In the genomic region with DNA sequence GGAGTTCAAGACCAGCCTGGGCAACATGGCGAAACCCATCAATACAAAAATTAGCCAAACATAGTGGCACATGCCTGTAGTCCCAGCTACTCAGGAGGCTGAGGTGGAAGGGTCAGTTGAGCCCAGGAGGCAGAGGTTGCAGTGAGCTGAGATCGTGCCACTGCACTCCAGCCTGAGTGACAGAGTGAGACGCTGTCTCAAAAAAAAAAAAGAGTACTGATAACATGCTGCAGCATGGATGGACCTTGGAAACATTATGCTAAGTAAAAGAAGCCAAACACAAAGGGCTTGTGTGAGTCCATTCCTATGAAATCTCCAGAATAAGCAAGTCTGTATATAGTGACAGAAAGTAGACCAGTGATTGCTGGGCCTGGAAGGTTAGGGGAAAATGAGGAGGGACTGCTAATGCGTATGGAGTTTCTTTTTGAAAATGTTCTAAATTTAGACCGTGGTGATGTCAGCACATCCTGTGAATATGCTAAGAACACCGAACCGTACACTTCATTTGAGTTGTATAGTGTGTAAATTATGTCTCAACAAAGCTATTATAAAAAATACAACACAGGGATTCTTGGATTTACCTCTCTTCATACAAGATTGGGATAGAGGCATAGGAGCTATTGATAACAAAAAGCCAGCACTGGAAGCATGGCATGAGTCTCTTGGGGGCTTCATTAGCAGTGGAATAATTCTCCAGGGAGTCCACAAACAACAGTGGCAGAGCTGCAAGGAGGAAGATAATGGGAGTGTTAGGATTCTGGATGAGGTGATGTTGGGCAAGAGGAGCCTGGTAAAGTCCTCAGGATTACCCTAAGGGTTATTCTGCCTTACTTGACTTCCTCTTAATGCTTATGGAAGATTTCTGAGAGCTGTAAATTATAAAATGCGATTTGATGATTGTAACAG, we compare ENCODE assay signal across 13 cellular contexts.
DNase-seq lines count a peak whose midpoint lies in the region; ATAC-seq and TF ChIP-seq lines count a peak whose summit lies in the region.
"Had no signal": no experiment of that assay in that cellular context is flagged by ENCODE, and none has a peak within 500 bp of the region (broad histone marks: within the 10 kb centered on the region; RNA-seq: fewer than 3 reads in every experiment).

No MANE protein-coding gene starts in this region.

- H2AFZ ChIP-seq in GM23338 (no peak overlapping the region), mesenchymal stem cell (ENCODE audit: low read depth, low read length) (no peak overlapping the region)

- H3K36me3 Mint-ChIP-seq in Calu3 (ENCODE audit: insufficient read depth, unreplicated experiment) (no peaks in the 10 kb centered on the region), GM23338 (ENCODE audit: low read depth) (peaks cover 6% of the 10 kb centered on the region; the same call in 2 of the 3 replicates)

- H3K4me1 ChIP-seq in GM23338 (ENCODE audit: insufficient read depth): no peaks in the 10 kb centered on the region
- peaks cover 4% of the 10 kb centered on the region for H3K4me1 ChIP-seq in mesenchymal stem cell (ENCODE audit: control insufficient read depth, insufficient read depth, low read depth, low read length)

- no peak for DNase-seq in Calu3
- no peak for DNase-seq in GM23338 (ENCODE audit: low spot score)
- peak; percentile 42 to 50 for DNase-seq in cardiac fibroblast (ENCODE audit: low read depth in 2 of 2)
- DNase-seq in mesenchymal stem cell: peak; percentile 76
- DNase-seq in middle frontal gyrus (ENCODE audit: extremely low spot score, low spot score): no peak
- no peak for DNase-seq in NCI-H2196 (lab: John Stamatoyannopoulos, UW; ENCODE audit: unreplicated experiment)
- DNase-seq: CD4-positive, alpha-beta memory T cell; GOT3; Karpas-422; left colon; NCI-H1930 had no signal

- H3K23ac ChIP-seq in mesenchymal stem cell (ENCODE audit: low read length in 2 of 2): no peak overlapping the region

- H3K9ac ChIP-seq in mesenchymal stem cell (ENCODE audit: low read length): no peak overlapping the region

- no peak overlapping the region for H2BK12ac ChIP-seq in mesenchymal stem cell (ENCODE audit: low read length in 2 of 2)

- H3K18ac ChIP-seq in mesenchymal stem cell (ENCODE audit: low read depth in 1 of 2, low read length in 2 of 2): no peak overlapping the region

- 73% methylated on average over 6 of the region's 8 CpGs for WGBS in mesenchymal stem cell

- H3K4me3 Mint-ChIP-seq in Calu3 (ENCODE audit: low read depth, unreplicated experiment) (no peak overlapping the region), GM23338 (no peak overlapping the region)
- H3K4me3 Mint-ChIP-seq: CD4-positive, alpha-beta memory T cell had no signal

- H3K4me2 ChIP-seq in GM23338 (no peak overlapping the region), mesenchymal stem cell (ENCODE audit: low read length, poor library complexity, severe bottlenecking) (no peak overlapping the region)

- H3K79me2 ChIP-seq in GM23338 (replicated peaks; ENCODE audit: insufficient read depth): no peaks in the 10 kb centered on the region

- no peak for TF ChIP-seq CTCF in Calu3 (IDR thresholded peaks at IDR 0.05; ENCODE audit: unreplicated experiment)
- no peak for TF ChIP-seq CTCF in GM23338 (conservative IDR thresholded peaks at IDR 0.05; ENCODE audit: low read depth in 2 of 2)
- no peak for TF ChIP-seq CTCF in cardiac fibroblast (IDR thresholded peaks at IDR 0.05; ENCODE audit: low read depth, low read length)

- no peaks in the 10 kb centered on the region for H3F3A ChIP-seq in GM23338 (replicated peaks; ENCODE audit: low read depth)

- H3K4me3 ChIP-seq in GM23338: no peak overlapping the region
- no peak overlapping the region for H3K4me3 ChIP-seq in cardiac fibroblast (replicated peaks in 1 of 2; ENCODE audit: low read depth in 2 of 2, low read length in 2 of 2)
- H3K4me3 ChIP-seq in mesenchymal stem cell (ENCODE audit: insufficient read depth in 1 of 2, low read depth in 1 of 2, low read length in 2 of 2): no peak overlapping the region
- H3K4me3 ChIP-seq: SJSA1 had no signal

- no peak overlapping the region for H2BK120ac ChIP-seq in mesenchymal stem cell (ENCODE audit: low read depth, low read length)

- H3K27me3 ChIP-seq in GM23338 (ENCODE audit: insufficient read depth): no peaks in the 10 kb centered on the region
- H3K27me3 ChIP-seq in mesenchymal stem cell (ENCODE audit: control insufficient read depth in 1 of 2, insufficient read depth in 1 of 2, low read length in 2 of 2): no peaks in the 10 kb centered on the region
- H3K27me3 ChIP-seq: SJSA1 had no signal

- no peak overlapping the region for H4K8ac ChIP-seq in mesenchymal stem cell (ENCODE audit: low read length)

- no peaks in the 10 kb centered on the region for H3K4me1 Mint-ChIP-seq in Calu3 (ENCODE audit: low read depth, unreplicated experiment)
- H3K4me1 Mint-ChIP-seq in GM23338: peaks cover 10% of the 10 kb centered on the region
- H3K4me1 Mint-ChIP-seq: CD4-positive, alpha-beta memory T cell had no signal

- no peaks in the 10 kb centered on the region for H4K20me1 ChIP-seq in GM23338 (replicated peaks; ENCODE audit: insufficient read depth)

- no peak overlapping the region for H3K4ac ChIP-seq in mesenchymal stem cell (ENCODE audit: low read depth in 1 of 2, low read length in 2 of 2)

- no peak overlapping the region for H2AK5ac ChIP-seq in mesenchymal stem cell (ENCODE audit: low read length, severe bottlenecking)

- ATAC-seq in GM23338 (no peak), HG02981 (IDR thresholded peaks at IDR 0.05; ENCODE audit: unreplicated experiment) (no peak)
- ATAC-seq: left colon had no signal

- no peak overlapping the region for H4K91ac ChIP-seq in mesenchymal stem cell (ENCODE audit: low read length)

- H3K27me3 Mint-ChIP-seq in Calu3 (ENCODE audit: unreplicated experiment) (no peaks in the 10 kb centered on the region), GM23338 (ENCODE audit: insufficient read depth, low read depth, poor library complexity) (no peaks in the 10 kb centered on the region)
- H3K27me3 Mint-ChIP-seq: CD4-positive, alpha-beta memory T cell had no signal

- no peaks in the 10 kb centered on the region for H3K9me3 Mint-ChIP-seq in Calu3 (ENCODE audit: low read depth, unreplicated experiment)
- no peaks in the 10 kb centered on the region; the same call in 2 of the 3 replicates for H3K9me3 Mint-ChIP-seq in GM23338
- H3K9me3 Mint-ChIP-seq: CD4-positive, alpha-beta memory T cell had no signal

- intact Hi-C loops in Calu3 (cut with micrococcal nuclease; ENCODE audit: unreplicated experiment): no loop called here

- no peaks in the 10 kb centered on the region for H3K9me2 ChIP-seq in GM23338 (ENCODE audit: insufficient read depth)

- no peaks in the 10 kb centered on the region for H3K9me3 ChIP-seq in mesenchymal stem cell (ENCODE audit: control insufficient read depth, low read length)
- H3K9me3 ChIP-seq: SJSA1 had no signal

- H3K79me1 ChIP-seq in mesenchymal stem cell (replicated peaks; ENCODE audit: low read length, poor library complexity, severe bottlenecking): peaks cover 8% of the 10 kb centered on the region

- H3K36me3 ChIP-seq in GM23338 (ENCODE audit: insufficient read depth): no peaks in the 10 kb centered on the region
- H3K36me3 ChIP-seq in mesenchymal stem cell (ENCODE audit: control insufficient read depth in 1 of 2, insufficient read depth in 2 of 2, low read depth in 1 of 2, low read length in 2 of 2): peaks cover 14 to 64% of the 10 kb centered on the region in 2 experiments

- CTCF ChIA-PET in Calu3 (lab: Charles Lee): no interaction called here

- H3K14ac ChIP-seq in mesenchymal stem cell (ENCODE audit: low read length in 2 of 2): no peak overlapping the region

- peak overlapping the region; percentile 34 for H3K27ac Mint-ChIP-seq in Calu3 (ENCODE audit: unreplicated experiment)
- peak overlapping the region; percentile 14; the same call in 1 of the 2 replicates for H3K27ac Mint-ChIP-seq in GM23338

- BruUV-seq in Calu3 (replicated peaks; lab: Mats Ljungman, UMichigan): no TSS peak

- no peak overlapping the region for H2BK15ac ChIP-seq in mesenchymal stem cell (ENCODE audit: low read depth, poor library complexity, severe bottlenecking)

- H3K27ac ChIP-seq in GM23338 (ENCODE audit: low read depth): no peak overlapping the region
- no peak overlapping the region for H3K27ac ChIP-seq in mesenchymal stem cell (ENCODE audit: low read length, poor library complexity, severe bottlenecking)
- H3K27ac ChIP-seq: SJSA1 had no signal

- H2BK5ac ChIP-seq in mesenchymal stem cell (ENCODE audit: low read depth, low read length, poor library complexity, severe bottlenecking): no peak overlapping the region

TF ChIP-seq in GM23338, 12 proteins besides CTCF, POLR2A, EP300 and RAD21 (continues in another document):
- TF ChIP-seq EZH2 (IDR thresholded peaks at IDR 0.05; ENCODE audit: low read depth, unreplicated experiment) (no peak), NANOG (IDR thresholded peaks at IDR 0.05; ENCODE audit: borderline replicate concordance) (no peak), CREB1 (CRISPR knock-in tag; IDR thresholded peaks at IDR 0.05; ENCODE audit: low read depth) (no peak), ZNF331 (CRISPR knock-in tag; IDR thresholded peaks at IDR 0.05; ENCODE audit: low read depth) (no peak), EZH2phosphoT487 (IDR thresholded peaks at IDR 0.05; ENCODE audit: unreplicated experiment) (no peak), JUNB (IDR thresholded peaks at IDR 0.05; ENCODE audit: unreplicated experiment) (no peak)
- TF ChIP-seq, protein P1, sequence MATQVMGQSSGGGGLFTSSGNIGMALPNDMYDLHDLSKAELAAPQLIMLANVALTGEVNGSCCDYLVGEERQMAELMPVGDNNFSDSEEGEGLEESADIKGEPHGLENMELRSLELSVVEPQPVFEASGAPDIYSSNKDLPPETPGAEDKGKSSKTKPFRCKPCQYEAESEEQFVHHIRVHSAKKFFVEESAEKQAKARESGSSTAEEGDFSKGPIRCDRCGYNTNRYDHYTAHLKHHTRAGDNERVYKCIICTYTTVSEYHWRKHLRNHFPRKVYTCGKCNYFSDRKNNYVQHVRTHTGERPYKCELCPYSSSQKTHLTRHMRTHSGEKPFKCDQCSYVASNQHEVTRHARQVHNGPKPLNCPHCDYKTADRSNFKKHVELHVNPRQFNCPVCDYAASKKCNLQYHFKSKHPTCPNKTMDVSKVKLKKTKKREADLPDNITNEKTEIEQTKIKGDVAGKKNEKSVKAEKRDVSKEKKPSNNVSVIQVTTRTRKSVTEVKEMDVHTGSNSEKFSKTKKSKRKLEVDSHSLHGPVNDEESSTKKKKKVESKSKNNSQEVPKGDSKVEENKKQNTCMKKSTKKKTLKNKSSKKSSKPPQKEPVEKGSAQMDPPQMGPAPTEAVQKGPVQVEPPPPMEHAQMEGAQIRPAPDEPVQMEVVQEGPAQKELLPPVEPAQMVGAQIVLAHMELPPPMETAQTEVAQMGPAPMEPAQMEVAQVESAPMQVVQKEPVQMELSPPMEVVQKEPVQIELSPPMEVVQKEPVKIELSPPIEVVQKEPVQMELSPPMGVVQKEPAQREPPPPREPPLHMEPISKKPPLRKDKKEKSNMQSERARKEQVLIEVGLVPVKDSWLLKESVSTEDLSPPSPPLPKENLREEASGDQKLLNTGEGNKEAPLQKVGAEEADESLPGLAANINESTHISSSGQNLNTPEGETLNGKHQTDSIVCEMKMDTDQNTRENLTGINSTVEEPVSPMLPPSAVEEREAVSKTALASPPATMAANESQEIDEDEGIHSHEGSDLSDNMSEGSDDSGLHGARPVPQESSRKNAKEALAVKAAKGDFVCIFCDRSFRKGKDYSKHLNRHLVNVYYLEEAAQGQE (IDR thresholded peaks at IDR 0.05; ENCODE audit: unreplicated experiment): no peak

Comparison
In these comparisons a context has a peak if more than half of its experiments do, and no peak if none do; other contexts are left out.
1. DNase-seq: peak in cardiac fibroblast (2 of 2) and mesenchymal stem cell (single experiment); none in Calu3 (single experiment), GM23338 (single experiment), middle frontal gyrus (single experiment) and NCI-H2196 (single experiment).